ENCODE assay signal across 18 cellular contexts in genomic region chr18:35524236-35524635, GRCh38. TPM values are rescaled to one million over a fixed set of nuclear protein-coding genes. Genes with fewer than 3 reads are reported as not detected.
DNase-seq lines count a peak whose midpoint lies in the region; ATAC-seq and TF ChIP-seq lines count a peak whose summit lies in the region.
"Had no signal": no experiment of that assay in that cellular context is flagged by ENCODE, and none has a peak within 500 bp of the region (broad histone marks: within the 10 kb centered on the region; RNA-seq: fewer than 3 reads in every experiment).

No MANE protein-coding gene starts in this region.

- no peaks in the 10 kb centered on the region for H3K27me3 ChIP-seq in upper lobe of right lung

- CTCF ChIA-PET in activated CD4-positive, alpha-beta T cell treated with anti-CD3 and anti-CD28 coated beads for 36 hours (lab: Charles Lee): no interaction called here

- H3K4me3 Mint-ChIP-seq in activated CD4-positive, alpha-beta T cell treated with anti-CD3 and anti-CD28 coated beads, Interleukin-2, amount 10 ng/mL, durations not matched to agents 24 days and 14 days: no peak overlapping the region
- no peak overlapping the region for H3K4me3 Mint-ChIP-seq in activated CD4-positive, alpha-beta T cell treated with anti-CD3 and anti-CD28 coated beads for 36 hours
- no peak overlapping the region for H3K4me3 Mint-ChIP-seq in nephron
- H3K4me3 Mint-ChIP-seq: naive B cell, T-cell had no signal

- peaks cover 13% of the 10 kb centered on the region for H3K27me3 Mint-ChIP-seq in activated CD4-positive, alpha-beta T cell treated with anti-CD3 and anti-CD28 coated beads, Interleukin-2, amount 10 ng/mL, durations not matched to agents 24 days and 14 days
- peaks cover 14% of the 10 kb centered on the region for H3K27me3 Mint-ChIP-seq in activated CD4-positive, alpha-beta T cell treated with anti-CD3 and anti-CD28 coated beads for 36 hours
- H3K27me3 Mint-ChIP-seq in nephron (ENCODE audit: low read depth): peaks cover 5% of the 10 kb centered on the region

- POLR2A ChIA-PET in activated CD4-positive, alpha-beta T cell treated with anti-CD3 and anti-CD28 coated beads for 36 hours (lab: Charles Lee): interaction anchor here (0.5 kb wide), 1 partner anchor 68 kb away, joined by 3 read pairs; no protein-coding TSS in a partner anchor

- DNase-seq in activated CD4-positive, alpha-beta T cell treated with anti-CD3 and anti-CD28 coated beads, Interleukin-2, amount 10 ng/mL, durations not matched to agents 24 days and 14 days: peak; percentile 23
- no peak for DNase-seq in activated CD4-positive, alpha-beta T cell treated with anti-CD3 and anti-CD28 coated beads for 36 hours
- DNase-seq in globus pallidus (ENCODE audit: low spot score) (peak; percentile 37), upper lobe of right lung (no peak), occipital lobe (lab: John Stamatoyannopoulos, UW) (no peak)
- DNase-seq: ACHN; activated CD4-positive, alpha-beta T cell treated with anti-CD3 and anti-CD28 coated beads for 4 hours; activated T-cell treated with anti-CD3 and anti-CD28 coated beads, Interleukin-2, amount 50 U/mL, for 48 hours; amniotic stem cell; naive B cell; NCI-H1436; NCI-H526; T-cell had no signal

- ATAC-seq in activated CD4-positive, alpha-beta T cell treated with anti-CD3 and anti-CD28 coated beads for 36 hours: no peak
- ATAC-seq in upper lobe of right lung (peak; percentile 77), HG03460 (IDR thresholded peaks at IDR 0.05; ENCODE audit: unreplicated experiment) (no peak), HG02938 (IDR thresholded peaks at IDR 0.05; ENCODE audit: unreplicated experiment) (no peak)
- ATAC-seq: Panc1, T-cell had no signal

- intact Hi-C loops in activated CD4-positive, alpha-beta T cell treated with anti-CD3 and anti-CD28 coated beads, Interleukin-2, amount 10 ng/mL, durations not matched to agents 24 days and 14 days (cut with micrococcal nuclease): no loop called here
- intact Hi-C loops in activated CD4-positive, alpha-beta T cell treated with anti-CD3 and anti-CD28 coated beads for 36 hours (cut with DNase I, micrococcal nuclease): no loop called here
- intact Hi-C loops in upper lobe of right lung (cut with DNase I): no loop called here

- no peak overlapping the region for H3K4me3 ChIP-seq in upper lobe of right lung

- no peaks in the 10 kb centered on the region for H3K36me3 ChIP-seq in upper lobe of right lung

- peaks cover 3% of the 10 kb centered on the region for H3K4me1 Mint-ChIP-seq in activated CD4-positive, alpha-beta T cell treated with anti-CD3 and anti-CD28 coated beads, Interleukin-2, amount 10 ng/mL, durations not matched to agents 24 days and 14 days
- H3K4me1 Mint-ChIP-seq in activated CD4-positive, alpha-beta T cell treated with anti-CD3 and anti-CD28 coated beads for 36 hours: peaks cover 5% of the 10 kb centered on the region
- H3K4me1 Mint-ChIP-seq in nephron: peaks cover 27% of the 10 kb centered on the region

- peaks cover 47% of the 10 kb centered on the region for H3K4me1 ChIP-seq in upper lobe of right lung

- TF ChIP-seq CTCF in nephron (IDR thresholded peaks at IDR 0.05; ENCODE audit: unreplicated experiment in 3 of 3) (no peak), upper lobe of right lung (IDR thresholded peaks at IDR 0.05) (no peak)

- H3K36me3 Mint-ChIP-seq in activated CD4-positive, alpha-beta T cell treated with anti-CD3 and anti-CD28 coated beads, Interleukin-2, amount 10 ng/mL, durations not matched to agents 24 days and 14 days (ENCODE audit: low read depth): no peaks in the 10 kb centered on the region
- H3K36me3 Mint-ChIP-seq in activated CD4-positive, alpha-beta T cell treated with anti-CD3 and anti-CD28 coated beads for 36 hours (ENCODE audit: low read depth): no peaks in the 10 kb centered on the region
- H3K36me3 Mint-ChIP-seq in nephron (ENCODE audit: low read depth): no peaks in the 10 kb centered on the region
- H3K36me3 Mint-ChIP-seq: T-cell had no signal

- H3K27ac Mint-ChIP-seq in activated CD4-positive, alpha-beta T cell treated with anti-CD3 and anti-CD28 coated beads, Interleukin-2, amount 10 ng/mL, durations not matched to agents 24 days and 14 days: no peak overlapping the region
- H3K27ac Mint-ChIP-seq in activated CD4-positive, alpha-beta T cell treated with anti-CD3 and anti-CD28 coated beads for 36 hours: no peak overlapping the region
- H3K27ac Mint-ChIP-seq in nephron: peak overlapping the region; percentile 19 to 77 (median 67)
- H3K27ac Mint-ChIP-seq: T-cell had no signal

- peak overlapping the region; percentile 26 for H3K27ac ChIP-seq in upper lobe of right lung
- H3K27ac ChIP-seq: KMS-11 had no signal

- H3K9me3 ChIP-seq in upper lobe of right lung: no peaks in the 10 kb centered on the region

- H3K9me3 Mint-ChIP-seq in activated CD4-positive, alpha-beta T cell treated with anti-CD3 and anti-CD28 coated beads, Interleukin-2, amount 10 ng/mL, durations not matched to agents 24 days and 14 days: peaks cover 9% of the 10 kb centered on the region
- H3K9me3 Mint-ChIP-seq in activated CD4-positive, alpha-beta T cell treated with anti-CD3 and anti-CD28 coated beads for 36 hours (ENCODE audit: low read depth): no peaks in the 10 kb centered on the region
- peaks cover 2% of the 10 kb centered on the region for H3K9me3 Mint-ChIP-seq in nephron
- H3K9me3 Mint-ChIP-seq: T-cell had no signal

RNA-seq across cellular contexts. Expression of gene INO80C, which starts 26.5 kb away (rescaled TPM):
- total RNA-seq in activated CD4-positive, alpha-beta T cell treated with anti-CD3 and anti-CD28 coated beads, Interleukin-2, amount 10 ng/mL, durations not matched to agents 24 days and 14 days: 34.7 and 37.6 TPM in 2 replicates
- total RNA-seq in activated CD4-positive, alpha-beta T cell treated with anti-CD3 and anti-CD28 coated beads for 36 hours: 10 to 100 TPM; 30.8 to 37.4 TPM
- total RNA-seq in upper lobe of right lung (34.6 TPM), occipital lobe (9.0 TPM)

RNA-seq across cellular contexts. Expression of gene GALNT1, which starts 57.3 kb away (rescaled TPM):
- 47.0 and 50.8 TPM in 2 replicates for total RNA-seq in activated CD4-positive, alpha-beta T cell treated with anti-CD3 and anti-CD28 coated beads, Interleukin-2, amount 10 ng/mL, durations not matched to agents 24 days and 14 days
- 10 to 100 TPM; 22.5 to 35.8 TPM for total RNA-seq in activated CD4-positive, alpha-beta T cell treated with anti-CD3 and anti-CD28 coated beads for 36 hours
- total RNA-seq in upper lobe of right lung (74.5 TPM), occipital lobe (87.8 TPM)

Comparison
In these comparisons a context has a peak if more than half of its experiments do, and no peak if none do; other contexts are left out.
1. DNase-seq: peak in activated CD4-positive, alpha-beta T cell treated with anti-CD3 and anti-CD28 coated beads, Interleukin-2, amount 10 ng/mL, durations not matched to agents 24 days and 14 days (single experiment) and globus pallidus (single experiment); none in activated CD4-positive, alpha-beta T cell treated with anti-CD3 and anti-CD28 coated beads for 36 hours (single experiment), upper lobe of right lung (single experiment) and occipital lobe (single experiment).
2. H3K27ac Mint-ChIP-seq: peak in nephron (3 of 3); none in activated CD4-positive, alpha-beta T cell treated with anti-CD3 and anti-CD28 coated beads, Interleukin-2, amount 10 ng/mL, durations not matched to agents 24 days and 14 days (single experiment) and activated CD4-positive, alpha-beta T cell treated with anti-CD3 and anti-CD28 coated beads for 36 hours (single experiment).